Comparison of ENCODE assay signal across 1 cellular context in the genomic region with DNA sequence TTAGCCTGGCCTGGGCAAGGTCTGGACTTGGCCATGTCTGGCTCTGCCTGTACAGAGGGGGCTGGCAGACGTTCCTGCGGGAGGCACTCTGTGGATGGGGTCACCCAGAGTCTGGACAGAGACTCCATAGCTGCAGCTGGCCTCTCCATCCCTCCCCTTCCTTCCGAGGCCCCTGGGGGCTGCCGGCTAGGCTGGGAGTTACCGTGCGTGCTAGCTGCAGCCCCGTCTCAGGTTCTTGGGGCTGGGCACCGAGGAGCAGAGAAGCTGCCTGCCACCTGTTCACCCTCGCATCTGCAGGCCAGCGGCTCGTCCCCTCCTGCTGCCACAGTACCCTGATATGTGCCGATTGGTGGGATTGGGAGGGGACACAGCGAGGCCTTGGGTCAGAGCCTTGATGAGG.
TF ChIP-seq lines count a peak whose summit lies in the region.

No MANE protein-coding gene starts in this region.

TF ChIP-seq in H1, 55 proteins besides CTCF, POLR2A, EP300 and RAD21:
- TF ChIP-seq, protein P1, sequence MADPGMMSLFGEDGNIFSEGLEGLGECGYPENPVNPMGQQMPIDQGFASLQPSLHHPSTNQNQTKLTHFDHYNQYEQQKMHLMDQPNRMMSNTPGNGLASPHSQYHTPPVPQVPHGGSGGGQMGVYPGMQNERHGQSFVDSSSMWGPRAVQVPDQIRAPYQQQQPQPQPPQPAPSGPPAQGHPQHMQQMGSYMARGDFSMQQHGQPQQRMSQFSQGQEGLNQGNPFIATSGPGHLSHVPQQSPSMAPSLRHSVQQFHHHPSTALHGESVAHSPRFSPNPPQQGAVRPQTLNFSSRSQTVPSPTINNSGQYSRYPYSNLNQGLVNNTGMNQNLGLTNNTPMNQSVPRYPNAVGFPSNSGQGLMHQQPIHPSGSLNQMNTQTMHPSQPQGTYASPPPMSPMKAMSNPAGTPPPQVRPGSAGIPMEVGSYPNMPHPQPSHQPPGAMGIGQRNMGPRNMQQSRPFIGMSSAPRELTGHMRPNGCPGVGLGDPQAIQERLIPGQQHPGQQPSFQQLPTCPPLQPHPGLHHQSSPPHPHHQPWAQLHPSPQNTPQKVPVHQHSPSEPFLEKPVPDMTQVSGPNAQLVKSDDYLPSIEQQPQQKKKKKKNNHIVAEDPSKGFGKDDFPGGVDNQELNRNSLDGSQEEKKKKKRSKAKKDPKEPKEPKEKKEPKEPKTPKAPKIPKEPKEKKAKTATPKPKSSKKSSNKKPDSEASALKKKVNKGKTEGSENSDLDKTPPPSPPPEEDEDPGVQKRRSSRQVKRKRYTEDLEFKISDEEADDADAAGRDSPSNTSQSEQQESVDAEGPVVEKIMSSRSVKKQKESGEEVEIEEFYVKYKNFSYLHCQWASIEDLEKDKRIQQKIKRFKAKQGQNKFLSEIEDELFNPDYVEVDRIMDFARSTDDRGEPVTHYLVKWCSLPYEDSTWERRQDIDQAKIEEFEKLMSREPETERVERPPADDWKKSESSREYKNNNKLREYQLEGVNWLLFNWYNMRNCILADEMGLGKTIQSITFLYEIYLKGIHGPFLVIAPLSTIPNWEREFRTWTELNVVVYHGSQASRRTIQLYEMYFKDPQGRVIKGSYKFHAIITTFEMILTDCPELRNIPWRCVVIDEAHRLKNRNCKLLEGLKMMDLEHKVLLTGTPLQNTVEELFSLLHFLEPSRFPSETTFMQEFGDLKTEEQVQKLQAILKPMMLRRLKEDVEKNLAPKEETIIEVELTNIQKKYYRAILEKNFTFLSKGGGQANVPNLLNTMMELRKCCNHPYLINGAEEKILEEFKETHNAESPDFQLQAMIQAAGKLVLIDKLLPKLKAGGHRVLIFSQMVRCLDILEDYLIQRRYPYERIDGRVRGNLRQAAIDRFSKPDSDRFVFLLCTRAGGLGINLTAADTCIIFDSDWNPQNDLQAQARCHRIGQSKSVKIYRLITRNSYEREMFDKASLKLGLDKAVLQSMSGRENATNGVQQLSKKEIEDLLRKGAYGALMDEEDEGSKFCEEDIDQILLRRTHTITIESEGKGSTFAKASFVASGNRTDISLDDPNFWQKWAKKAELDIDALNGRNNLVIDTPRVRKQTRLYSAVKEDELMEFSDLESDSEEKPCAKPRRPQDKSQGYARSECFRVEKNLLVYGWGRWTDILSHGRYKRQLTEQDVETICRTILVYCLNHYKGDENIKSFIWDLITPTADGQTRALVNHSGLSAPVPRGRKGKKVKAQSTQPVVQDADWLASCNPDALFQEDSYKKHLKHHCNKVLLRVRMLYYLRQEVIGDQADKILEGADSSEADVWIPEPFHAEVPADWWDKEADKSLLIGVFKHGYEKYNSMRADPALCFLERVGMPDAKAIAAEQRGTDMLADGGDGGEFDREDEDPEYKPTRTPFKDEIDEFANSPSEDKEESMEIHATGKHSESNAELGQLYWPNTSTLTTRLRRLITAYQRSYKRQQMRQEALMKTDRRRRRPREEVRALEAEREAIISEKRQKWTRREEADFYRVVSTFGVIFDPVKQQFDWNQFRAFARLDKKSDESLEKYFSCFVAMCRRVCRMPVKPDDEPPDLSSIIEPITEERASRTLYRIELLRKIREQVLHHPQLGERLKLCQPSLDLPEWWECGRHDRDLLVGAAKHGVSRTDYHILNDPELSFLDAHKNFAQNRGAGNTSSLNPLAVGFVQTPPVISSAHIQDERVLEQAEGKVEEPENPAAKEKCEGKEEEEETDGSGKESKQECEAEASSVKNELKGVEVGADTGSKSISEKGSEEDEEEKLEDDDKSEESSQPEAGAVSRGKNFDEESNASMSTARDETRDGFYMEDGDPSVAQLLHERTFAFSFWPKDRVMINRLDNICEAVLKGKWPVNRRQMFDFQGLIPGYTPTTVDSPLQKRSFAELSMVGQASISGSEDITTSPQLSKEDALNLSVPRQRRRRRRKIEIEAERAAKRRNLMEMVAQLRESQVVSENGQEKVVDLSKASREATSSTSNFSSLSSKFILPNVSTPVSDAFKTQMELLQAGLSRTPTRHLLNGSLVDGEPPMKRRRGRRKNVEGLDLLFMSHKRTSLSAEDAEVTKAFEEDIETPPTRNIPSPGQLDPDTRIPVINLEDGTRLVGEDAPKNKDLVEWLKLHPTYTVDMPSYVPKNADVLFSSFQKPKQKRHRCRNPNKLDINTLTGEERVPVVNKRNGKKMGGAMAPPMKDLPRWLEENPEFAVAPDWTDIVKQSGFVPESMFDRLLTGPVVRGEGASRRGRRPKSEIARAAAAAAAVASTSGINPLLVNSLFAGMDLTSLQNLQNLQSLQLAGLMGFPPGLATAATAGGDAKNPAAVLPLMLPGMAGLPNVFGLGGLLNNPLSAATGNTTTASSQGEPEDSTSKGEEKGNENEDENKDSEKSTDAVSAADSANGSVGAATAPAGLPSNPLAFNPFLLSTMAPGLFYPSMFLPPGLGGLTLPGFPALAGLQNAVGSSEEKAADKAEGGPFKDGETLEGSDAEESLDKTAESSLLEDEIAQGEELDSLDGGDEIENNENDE (IDR thresholded peaks at IDR 0.05; ENCODE audit: insufficient replicate concordance, low read length) = no peak
- no peak for TF ChIP-seq TBP (IDR thresholded peaks at IDR 0.05; ENCODE audit: low read depth, low read length)
- TF ChIP-seq TEAD4 (IDR thresholded peaks at IDR 0.05; ENCODE audit: low read depth, low read length) = no peak
- no peak for TF ChIP-seq TAF7 (optimal IDR thresholded peaks at IDR 0.05; ENCODE audit: borderline replicate concordance, low read depth, low read length)
- TF ChIP-seq, protein P2, sequence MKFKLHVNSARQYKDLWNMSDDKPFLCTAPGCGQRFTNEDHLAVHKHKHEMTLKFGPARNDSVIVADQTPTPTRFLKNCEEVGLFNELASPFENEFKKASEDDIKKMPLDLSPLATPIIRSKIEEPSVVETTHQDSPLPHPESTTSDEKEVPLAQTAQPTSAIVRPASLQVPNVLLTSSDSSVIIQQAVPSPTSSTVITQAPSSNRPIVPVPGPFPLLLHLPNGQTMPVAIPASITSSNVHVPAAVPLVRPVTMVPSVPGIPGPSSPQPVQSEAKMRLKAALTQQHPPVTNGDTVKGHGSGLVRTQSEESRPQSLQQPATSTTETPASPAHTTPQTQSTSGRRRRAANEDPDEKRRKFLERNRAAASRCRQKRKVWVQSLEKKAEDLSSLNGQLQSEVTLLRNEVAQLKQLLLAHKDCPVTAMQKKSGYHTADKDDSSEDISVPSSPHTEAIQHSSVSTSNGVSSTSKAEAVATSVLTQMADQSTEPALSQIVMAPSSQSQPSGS (IDR thresholded peaks at IDR 0.05; ENCODE audit: low read length) = no peak
- no peak for TF ChIP-seq GTF2F1 (IDR thresholded peaks at IDR 0.05; ENCODE audit: borderline replicate concordance, low read depth, low read length)
- TF ChIP-seq PHF8 (conservative IDR thresholded peaks at IDR 0.05; ENCODE audit: low read depth, low read length) = no peak
- no peak for TF ChIP-seq SIX5 (IDR thresholded peaks at IDR 0.05; ENCODE audit: low read depth, low read length)
- TF ChIP-seq POU5F1 (IDR thresholded peaks at IDR 0.05; ENCODE audit: low read depth, low read length) = no peak
- no peak for TF ChIP-seq HDAC2 (IDR thresholded peaks at IDR 0.05; ENCODE audit: borderline replicate concordance in 1 of 2, low read depth in 2 of 2, low read length in 2 of 2)
- TF ChIP-seq RXRA (IDR thresholded peaks at IDR 0.05; ENCODE audit: insufficient read depth, low read depth, low read length) = no peak
- no peak for TF ChIP-seq MAFK (IDR thresholded peaks at IDR 0.05; ENCODE audit: low read depth, low read length)
- TF ChIP-seq BACH1 (IDR thresholded peaks at IDR 0.05; ENCODE audit: low read length) = no peak
- TF ChIP-seq, protein P3, sequence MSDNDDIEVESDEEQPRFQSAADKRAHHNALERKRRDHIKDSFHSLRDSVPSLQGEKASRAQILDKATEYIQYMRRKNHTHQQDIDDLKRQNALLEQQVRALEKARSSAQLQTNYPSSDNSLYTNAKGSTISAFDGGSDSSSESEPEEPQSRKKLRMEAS (IDR thresholded peaks at IDR 0.05) = no peak
- TF ChIP-seq ASH2L (IDR thresholded peaks at IDR 0.05; ENCODE audit: low read length) = no peak
TF ChIP-seq in H1: peak in this region for 0.
